In genomic region chr12:81627336-81628189, GRCh38 we compare ENCODE assay signal across 8 cellular contexts.
A peak's percentile ranks its signal among the peaks of the same experiment; 100 is the strongest.
DNase-seq lines count a peak whose midpoint lies in the region; ATAC-seq, FAIRE-seq and TF ChIP-seq lines count a peak whose summit lies in the region.

No MANE protein-coding gene starts in this region.

- H2AFZ ChIP-seq in GM23248 (peak overlapping the region; percentile 57), mammary epithelial cell (ENCODE audit: low read depth, low read length) (no peak overlapping the region)

- FAIRE-seq in A204.1 (lab: Jason Lieb, UNC): peak; percentile 96

- ATAC-seq in HG03097 (IDR thresholded peaks at IDR 0.05; ENCODE audit: low FRiP score, unreplicated experiment) (no peak), GM19351 (IDR thresholded peaks at IDR 0.05; ENCODE audit: unreplicated experiment) (no peak)

- no peaks in the 10 kb centered on the region for H3K36me3 ChIP-seq in GM23248 (ENCODE audit: low read depth)
- H3K36me3 ChIP-seq in mammary epithelial cell (ENCODE audit: insufficient read depth, low read length): no peaks in the 10 kb centered on the region

- H3K9ac ChIP-seq in GM23248: no peak overlapping the region
- no peak overlapping the region for H3K9ac ChIP-seq in mammary epithelial cell (ENCODE audit: insufficient read depth, low read length)

- intact Hi-C loops in mammary epithelial cell (cut with micrococcal nuclease): loop anchor here (1.0 to 5.0 kb wide), 2 partner anchors 176 to 360 kb away; no protein-coding TSS in a partner anchor

- H3K4me1 ChIP-seq in GM23248 (ENCODE audit: insufficient read depth): no peaks in the 10 kb centered on the region
- H3K4me1 ChIP-seq in mammary epithelial cell (ENCODE audit: insufficient read depth, low read length): no peaks in the 10 kb centered on the region

- peak; percentile 77 for DNase-seq in GM23248
- peak; percentile 63 for DNase-seq in NCI-H446 treated with DMSO at 0.1 percent for 48 hours (lab: John Stamatoyannopoulos, UW)
- DNase-seq in mammary epithelial cell: peak; percentile 23
- peak; percentile 81 for DNase-seq in medulla oblongata (ENCODE audit: extremely low spot score)
- DNase-seq in GM19238 (ENCODE audit: insufficient read length, low spot score): no peak

- H4K20me1 ChIP-seq in GM23248 (ENCODE audit: insufficient read depth): no peaks in the 10 kb centered on the region
- H4K20me1 ChIP-seq in mammary epithelial cell (ENCODE audit: insufficient read depth, low read length): no peaks in the 10 kb centered on the region

- CTCF ChIA-PET in mammary epithelial cell (lab: Charles Lee; ENCODE audit: low non-redundant PET): interaction anchor here (0.6 to 0.7 kb wide), 2 partner anchors 634 to 886 kb away, joined by 3 to 12 read pairs; no protein-coding TSS in a partner anchor

- no peaks in the 10 kb centered on the region; the same call in 1 of the 2 replicates for H3K27me3 ChIP-seq in GM23248 (replicated peaks; ENCODE audit: insufficient read depth)
- H3K27me3 ChIP-seq in mammary epithelial cell (ENCODE audit: insufficient read depth, low read length): no peaks in the 10 kb centered on the region

- H3K9me2 ChIP-seq in GM23248 (ENCODE audit: insufficient read depth): no peaks in the 10 kb centered on the region

- no TSS peak for BruUV-seq in mammary epithelial cell (replicated peaks; lab: Mats Ljungman, UMichigan)

- H3K9me3 ChIP-seq in GM23248 (ENCODE audit: low read depth) (no peaks in the 10 kb centered on the region), mammary epithelial cell (replicated peaks; ENCODE audit: insufficient read depth, low read length) (no peaks in the 10 kb centered on the region)

- no peaks in the 10 kb centered on the region for H3F3A ChIP-seq in GM23248 (ENCODE audit: insufficient read depth)

- H3K79me2 ChIP-seq in GM23248 (ENCODE audit: insufficient read depth) (no peaks in the 10 kb centered on the region), mammary epithelial cell (ENCODE audit: insufficient read depth, low read length) (no peaks in the 10 kb centered on the region)

- dilution Hi-C loops in mammary epithelial cell (cut with HindIII; ENCODE audit: low sequenced_read_pairs): no loop called here

- TF ChIP-seq CTCF in mammary epithelial cell (conservative IDR thresholded peaks at IDR 0.05 in 1 of 2, IDR thresholded peaks at IDR 0.05 in 1 of 2; ENCODE audit: extremely low read depth in 1 of 2, insufficient read depth in 1 of 2, low read depth in 1 of 2, low read length in 2 of 2): peak; percentile 62

- H3K4me2 ChIP-seq in GM23248 (ENCODE audit: unreplicated experiment): peak overlapping the region; percentile 13
- no peak overlapping the region for H3K4me2 ChIP-seq in mammary epithelial cell (ENCODE audit: insufficient read depth, low read depth, low read length)

- H3K4me3 ChIP-seq in GM23248 (peak overlapping the region; percentile 26; the same call in 1 of the 2 replicates), mammary epithelial cell (replicated peaks in 1 of 3; ENCODE audit: insufficient read depth in 1 of 3, low read depth in 2 of 3, low read length in 3 of 3) (no peak overlapping the region)

- WGBS in GM23248 (ENCODE audit: low coverage in 1 of 2, low lambda C conversion rate in 2 of 2, missing lambda C conversion rate in 2 of 2), 2 experiments: 1 to 2% methylated on average over 4 of the region's 4 CpGs
- WGBS in mammary epithelial cell (ENCODE audit: low coverage, missing lambda C conversion rate): 0% methylated on average over 4 of the region's 4 CpGs

- no peak overlapping the region for H3K27ac ChIP-seq in GM23248
- H3K27ac ChIP-seq in mammary epithelial cell (ENCODE audit: insufficient read depth, low read depth, low read length): no peak overlapping the region

- in situ Hi-C loops in GM23248 (cut with MboI): loop anchor here (5.0 kb wide), 1 partner anchor 175 kb away; no protein-coding TSS in a partner anchor
- in situ Hi-C loops in mammary epithelial cell (cut with MboI; ENCODE audit: low sequenced_read_pairs in 2 of 2): loop anchor here (10.0 to 25.0 kb wide), 2 partner anchors 173 to 710 kb away; no protein-coding TSS in a partner anchor
